In the genomic region with DNA sequence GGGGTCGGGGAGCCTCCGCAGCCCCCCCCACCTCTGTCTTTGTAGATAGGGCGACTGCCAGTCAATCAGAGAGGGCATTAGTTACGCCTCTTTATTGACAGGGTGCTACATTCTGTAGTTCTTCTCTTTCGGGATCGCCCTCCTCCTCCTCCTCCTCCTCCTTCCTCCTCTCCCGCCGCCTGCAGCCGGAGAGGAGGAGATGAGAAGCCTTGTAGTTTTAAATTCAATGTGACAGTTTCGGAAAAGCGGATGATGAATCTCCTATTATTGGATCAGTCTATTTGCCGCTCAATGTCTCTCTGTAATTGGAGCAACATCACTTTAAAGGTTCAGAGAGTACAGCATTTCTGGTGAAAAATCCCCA, we compare ENCODE assay signal across 18 cellular contexts. TPM values are rescaled to one million over a fixed set of nuclear protein-coding genes. Genes with fewer than 3 reads are reported as not detected.
DNase-seq lines count a peak whose midpoint lies in the region; ATAC-seq and TF ChIP-seq lines count a peak whose summit lies in the region.
"Had no signal": no experiment of that assay in that cellular context is flagged by ENCODE, and none has a peak within 500 bp of the region (broad histone marks: within the 10 kb centered on the region; RNA-seq: fewer than 3 reads in every experiment).

No MANE protein-coding gene starts in this region.

- H4K20me1 ChIP-seq in neural cell (ENCODE audit: insufficient read depth), result no peaks in the 10 kb centered on the region

- no peak for TF ChIP-seq POLR2A in esophagus squamous epithelium (IDR thresholded peaks at IDR 0.05)

- no peak overlapping the region for H3K9ac ChIP-seq in neural cell (ENCODE audit: low read length)
- H3K9ac ChIP-seq: KMS-11 had no signal

- H3K36me3 ChIP-seq in HEK293 (ENCODE audit: control insufficient read depth in 2 of 2, insufficient read depth in 1 of 2, low read length in 2 of 2) (no peaks in the 10 kb centered on the region), neural cell (ENCODE audit: insufficient read depth, low read length) (no peaks in the 10 kb centered on the region), esophagus squamous epithelium (no peaks in the 10 kb centered on the region)
- H3K36me3 ChIP-seq: left ventricle myocardium inferior, vagina had no signal

- no peak for ATAC-seq in Right ventricle myocardium inferior

- H3K9me3 ChIP-seq in HEK293 (ENCODE audit: control insufficient read depth, insufficient read depth, low read depth, low read length), result no peaks in the 10 kb centered on the region
- no peaks in the 10 kb centered on the region for H3K9me3 ChIP-seq in neural cell (ENCODE audit: low read length)
- no peaks in the 10 kb centered on the region for H3K9me3 ChIP-seq in esophagus squamous epithelium
- H3K9me3 ChIP-seq: Caco-2, left ventricle myocardium inferior, vagina had no signal

- peaks cover 62% of the 10 kb centered on the region for H3K27me3 Mint-ChIP-seq in T-helper 1 cell treated with Interleukin-12 subunit alpha and Interleukin-12 subunit beta and Interleukin-4 antibody, amounts not matched to agents 30 μg/mL and 1 μg/mL, for 36 hours (ENCODE audit: low read depth)
- peaks cover 85% of the 10 kb centered on the region for H3K27me3 Mint-ChIP-seq in brain

- H3K4me1 ChIP-seq in HEK293 (ENCODE audit: control insufficient read depth, insufficient read depth, low read length) (no peaks in the 10 kb centered on the region), esophagus squamous epithelium (peaks cover 5 to 50% (median 11%) of the 10 kb centered on the region in 3 donors)
- H3K4me1 ChIP-seq: vagina had no signal

- TF ChIP-seq RAD21 in neural cell (conservative IDR thresholded peaks at IDR 0.05), result no peak

- 9% methylated on average over 11 to 12 of the region's 12 CpGs for WGBS in esophagus squamous epithelium, 2 donors

- peaks cover 5% of the 10 kb centered on the region for H3F3A ChIP-seq in neural cell (ENCODE audit: insufficient read depth, low read length, poor library complexity, severe bottlenecking)

- no peaks in the 10 kb centered on the region for H3K9me2 ChIP-seq in neural cell (ENCODE audit: insufficient read depth, low read length)

- peaks cover 7% of the 10 kb centered on the region for H3K36me3 Mint-ChIP-seq in T-helper 1 cell treated with Interleukin-12 subunit alpha and Interleukin-12 subunit beta and Interleukin-4 antibody, amounts not matched to agents 30 μg/mL and 1 μg/mL, for 36 hours (ENCODE audit: low read depth)
- no peaks in the 10 kb centered on the region for H3K36me3 Mint-ChIP-seq in brain

- H3K4me2 ChIP-seq in neural cell (ENCODE audit: low read length), result no peak overlapping the region
- H3K4me2 ChIP-seq: KMS-11 had no signal

- peaks cover 4% of the 10 kb centered on the region for H3K4me1 Mint-ChIP-seq in T-helper 1 cell treated with Interleukin-12 subunit alpha and Interleukin-12 subunit beta and Interleukin-4 antibody, amounts not matched to agents 30 μg/mL and 1 μg/mL, for 36 hours (ENCODE audit: low read depth)
- peaks cover 41% of the 10 kb centered on the region for H3K4me1 Mint-ChIP-seq in brain

- CTCF ChIA-PET in HEK293 (lab: Yijun Ruan, JAX), result no interaction called here

- intact Hi-C loops in esophagus squamous epithelium (cut with DNase I), result no loop called here
- intact Hi-C loops in Right ventricle myocardium inferior (cut with DNase I), result no loop called here

- H3K4me3 ChIP-seq in HEK293 (ENCODE audit: low read depth, low read length) (no peak overlapping the region), neural cell (ENCODE audit: low read length) (no peak overlapping the region), esophagus squamous epithelium (no peak overlapping the region)
- H3K4me3 ChIP-seq: left ventricle myocardium inferior, vagina had no signal

- POLR2A ChIA-PET in HEK293 (lab: Yijun Ruan, JAX), result no interaction called here

- DNase-seq in T-helper 1 cell, result no peak
- no peak for DNase-seq in activated CD4-positive, CD25-positive, alpha-beta regulatory T cell treated with anti-CD3 and anti-CD28 coated beads, Interleukin-2, amount 50 U/mL, for 72 hours
- no peak for DNase-seq in esophagus squamous epithelium (lab: John Stamatoyannopoulos, UW)
- DNase-seq in Right ventricle myocardium inferior (ENCODE audit: missing footprints), result no peak
- DNase-seq: activated CD4-positive, CD25-positive, alpha-beta regulatory T cell; amniotic stem cell; Caco-2; left ventricle myocardium inferior; NK-92 treated with Interleukin-12 subunit alpha and Interleukin-12 subunit beta, amount 100 ng/mL, for 24 hours had no signal

- no peak overlapping the region for H3K4me3 Mint-ChIP-seq in T-helper 1 cell treated with Interleukin-12 subunit alpha and Interleukin-12 subunit beta and Interleukin-4 antibody, amounts not matched to agents 30 μg/mL and 1 μg/mL, for 36 hours
- H3K4me3 Mint-ChIP-seq in brain, result peak overlapping the region; percentile 73 to 87 (median 79)

- TF ChIP-seq CTCF in HEK293 (tag by site-specific recombination; IDR thresholded peaks at IDR 0.05) (no peak), brain (conservative IDR thresholded peaks at IDR 0.05) (no peak), neural cell (IDR thresholded peaks at IDR 0.05; ENCODE audit: poor library complexity, severe bottlenecking) (no peak), esophagus squamous epithelium (IDR thresholded peaks at IDR 0.05) (no peak)

- H3K9me3 Mint-ChIP-seq in T-helper 1 cell treated with Interleukin-12 subunit alpha and Interleukin-12 subunit beta and Interleukin-4 antibody, amounts not matched to agents 30 μg/mL and 1 μg/mL, for 36 hours, result no peaks in the 10 kb centered on the region
- H3K9me3 Mint-ChIP-seq in brain, result peaks cover 0 to 2% (median 0%) of the 10 kb centered on the region in 5 experiments

- no peak for TF ChIP-seq EP300 in neural cell (conservative IDR thresholded peaks at IDR 0.05; ENCODE audit: poor library complexity, severe bottlenecking)

- H3K27me3 ChIP-seq in neural cell (ENCODE audit: insufficient read depth, low read depth, low read length), result peaks cover 79% of the 10 kb centered on the region
- H3K27me3 ChIP-seq in esophagus squamous epithelium, result peaks cover 29 to 100% (median 66%) of the 10 kb centered on the region in 4 donors

- no peak overlapping the region for H3K27ac ChIP-seq in HEK293 (ENCODE audit: extremely low read depth, low read depth, low read length)
- no peak overlapping the region for H3K27ac ChIP-seq in neural cell (ENCODE audit: low read length)
- H3K27ac ChIP-seq in esophagus squamous epithelium, result no peak overlapping the region
- H3K27ac ChIP-seq: KMS-11, left ventricle myocardium inferior, RWPE1, vagina had no signal

- H3K27ac Mint-ChIP-seq in T-helper 1 cell treated with Interleukin-12 subunit alpha and Interleukin-12 subunit beta and Interleukin-4 antibody, amounts not matched to agents 30 μg/mL and 1 μg/mL, for 36 hours, result peak overlapping the region; percentile 62
- H3K27ac Mint-ChIP-seq in brain, result peak overlapping the region in 3 of 5 experiments; percentile 70 to 93 (median 70)

- no peak overlapping the region for H2AFZ ChIP-seq in neural cell (ENCODE audit: low read depth, low read length)

- H3K79me2 ChIP-seq in neural cell (replicated peaks; ENCODE audit: insufficient read depth, low read length), result no peaks in the 10 kb centered on the region

TF ChIP-seq in HEK293, 187 proteins besides CTCF, POLR2A, EP300 and RAD21:
- TF ChIP-seq KLF7 (tag by site-specific recombination; IDR thresholded peaks at IDR 0.05; ENCODE audit: borderline replicate concordance) (no peak), ZNF513 (tag by site-specific recombination; IDR thresholded peaks at IDR 0.05) (0 out of 2 replicates have a peak, but pooled peaks have one; percentile 32), EGR2 (tag by site-specific recombination; IDR thresholded peaks at IDR 0.05; ENCODE audit: low read depth) (peak; percentile 15; the same call in 1 of the 2 replicates)
TF ChIP-seq in HEK293: peak in this region for 2.

TF ChIP-seq in neural cell, 6 proteins besides CTCF, POLR2A, EP300 and RAD21:
- TF ChIP-seq SMC3 (conservative IDR thresholded peaks at IDR 0.05; ENCODE audit: poor library complexity), result no peak
- no peak for TF ChIP-seq TAF1 (IDR thresholded peaks at IDR 0.05; ENCODE audit: low read depth)
- no peak for TF ChIP-seq MXI1 (conservative IDR thresholded peaks at IDR 0.05; ENCODE audit: poor library complexity, severe bottlenecking)
- peak; percentile 92 for TF ChIP-seq EZH2 (IDR thresholded peaks at IDR 0.05; ENCODE audit: borderline replicate concordance, insufficient read depth, low read length, poor library complexity, severe bottlenecking)

RNA-seq across cellular contexts. Expression of gene UNCX, which starts 0.6 kb away (rescaled TPM):
- polyA plus RNA-seq in brain (ENCODE audit: insufficient read depth, low read depth, low replicate concordance), result not detected
- 1.6 TPM in 2 replicates for polyA plus RNA-seq in neural cell
- 0.93 and 1.5 TPM in 2 replicates for polyA minus RNA-seq in neural cell
- total RNA-seq in esophagus squamous epithelium, result not detected
- not detected for total RNA-seq in Right ventricle myocardium inferior
- total RNA-seq: Caco-2, H4, left ventricle myocardium inferior, renal cortical epithelial cell, vagina had no signal
